In the genomic region with DNA sequence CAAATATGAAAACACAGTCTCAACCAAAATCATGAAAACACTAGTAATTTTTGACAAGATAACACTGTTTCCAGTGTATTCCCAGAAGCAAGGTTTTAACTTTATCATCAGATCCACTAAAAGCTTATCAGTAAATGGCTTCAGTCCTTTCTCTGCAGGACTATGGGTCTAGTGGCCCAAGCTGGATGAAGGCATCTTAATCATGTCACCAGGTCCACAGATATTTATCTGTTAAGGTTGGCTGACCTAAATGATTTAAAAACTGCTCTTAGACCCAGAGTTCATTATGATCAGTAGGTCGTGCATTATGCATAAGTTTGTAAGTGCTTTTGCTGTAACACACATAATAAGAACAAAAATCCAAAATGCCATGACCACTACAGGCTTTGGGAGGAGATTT, we compare ENCODE assay signal across 17 cellular contexts.
DNase-seq lines count a peak whose midpoint lies in the region; ATAC-seq and TF ChIP-seq lines count a peak whose summit lies in the region.
"Had no signal": no experiment of that assay in that cellular context is flagged by ENCODE, and none has a peak within 500 bp of the region (broad histone marks: within the 10 kb centered on the region; RNA-seq: fewer than 3 reads in every experiment).

No MANE protein-coding gene starts in this region.

- H3K36me3 Mint-ChIP-seq in T-helper 2 cell treated with Interferon-gamma antibody and Interleukin-4, amounts not matched to agents 5 μg/mL and 100 μg/mL, for 36 hours (ENCODE audit: low read depth) = peaks cover 5% of the 10 kb centered on the region
- H3K36me3 Mint-ChIP-seq in activated T-cell treated with anti-CD3 and anti-CD28 coated beads, Interleukin-2, amount 50 U/mL, for 24 hours (ENCODE audit: low read depth) = no peaks in the 10 kb centered on the region
- H3K36me3 Mint-ChIP-seq in activated naive CD8-positive, alpha-beta T cell treated with anti-CD3 and anti-CD28 coated beads, Interleukin-2, amount 50 U/mL, for 24 hours (ENCODE audit: low read depth) = no peaks in the 10 kb centered on the region

- H3K4me1 ChIP-seq in upper lobe of left lung = no peaks in the 10 kb centered on the region
- H3K4me1 ChIP-seq: Caco-2 had no signal

- TF ChIP-seq EP300 in upper lobe of left lung (IDR thresholded peaks at IDR 0.05) = no peak

- peaks cover 6% of the 10 kb centered on the region for H3K9me3 Mint-ChIP-seq in T-helper 2 cell treated with Interferon-gamma antibody and Interleukin-4, amounts not matched to agents 5 μg/mL and 100 μg/mL, for 36 hours
- H3K9me3 Mint-ChIP-seq in activated T-cell treated with anti-CD3 and anti-CD28 coated beads, Interleukin-2, amount 50 U/mL, for 24 hours = no peaks in the 10 kb centered on the region
- H3K9me3 Mint-ChIP-seq in activated naive CD8-positive, alpha-beta T cell treated with anti-CD3 and anti-CD28 coated beads, Interleukin-2, amount 50 U/mL, for 24 hours = no peaks in the 10 kb centered on the region
- H3K9me3 Mint-ChIP-seq: CD8-positive, alpha-beta memory T cell; H9 had no signal

- TF ChIP-seq CTCF in upper lobe of left lung (IDR thresholded peaks at IDR 0.05) = no peak

- no peak overlapping the region for H3K4me3 ChIP-seq in upper lobe of left lung
- H3K4me3 ChIP-seq: BLaER1 had no signal

- TF ChIP-seq POLR2A in upper lobe of left lung (IDR thresholded peaks at IDR 0.05) = no peak

- no peak for DNase-seq in T-helper 2 cell treated with Interferon-gamma antibody and Interleukin-4, amounts not matched to agents 5 μg/mL and 100 μg/mL, for 36 hours (ENCODE audit: low spot score)
- DNase-seq in T-helper 2 cell (no peak), OCI-M1 (lab: John Stamatoyannopoulos, UW) (peak; percentile 19), upper lobe of left lung (no peak), cerebellum (ENCODE audit: low spot score) (no peak)
- no peak for DNase-seq in activated T-cell treated with anti-CD3 and anti-CD28 coated beads, Interleukin-2, amount 50 U/mL, for 24 hours
- DNase-seq in activated T-cell treated with anti-CD3 and anti-CD28 coated beads, Interleukin-2, amount 50 U/mL, for 48 hours = no peak
- DNase-seq in activated naive CD8-positive, alpha-beta T cell treated with anti-CD3 and anti-CD28 coated beads, Interleukin-2, amount 50 U/mL, for 24 hours = no peak
- DNase-seq: AML-193; Caco-2; CD8-positive, alpha-beta memory T cell; DMS53; GF-D8; GOT3; H9 had no signal

- H3K9me3 ChIP-seq in upper lobe of left lung = no peaks in the 10 kb centered on the region
- H3K9me3 ChIP-seq: BLaER1, Caco-2 had no signal

- no peaks in the 10 kb centered on the region for H3K27me3 Mint-ChIP-seq in T-helper 2 cell treated with Interferon-gamma antibody and Interleukin-4, amounts not matched to agents 5 μg/mL and 100 μg/mL, for 36 hours (ENCODE audit: low read depth)
- no peaks in the 10 kb centered on the region for H3K27me3 Mint-ChIP-seq in activated T-cell treated with anti-CD3 and anti-CD28 coated beads, Interleukin-2, amount 50 U/mL, for 24 hours
- no peaks in the 10 kb centered on the region for H3K27me3 Mint-ChIP-seq in activated naive CD8-positive, alpha-beta T cell treated with anti-CD3 and anti-CD28 coated beads, Interleukin-2, amount 50 U/mL, for 24 hours

- H3K27ac ChIP-seq in upper lobe of left lung = no peak overlapping the region
- H3K27ac ChIP-seq: 22Rv1, BLaER1 had no signal

- ATAC-seq in activated naive CD8-positive, alpha-beta T cell treated with anti-CD3 and anti-CD28 coated beads, Interleukin-2, amount 50 U/mL, for 24 hours = no peak
- no peak for ATAC-seq in upper lobe of left lung (ENCODE audit: low FRiP score in 2 of 2)

- H3K4me3 Mint-ChIP-seq in T-helper 2 cell treated with Interferon-gamma antibody and Interleukin-4, amounts not matched to agents 5 μg/mL and 100 μg/mL, for 36 hours = no peak overlapping the region
- no peak overlapping the region for H3K4me3 Mint-ChIP-seq in activated T-cell treated with anti-CD3 and anti-CD28 coated beads, Interleukin-2, amount 50 U/mL, for 24 hours
- no peak overlapping the region for H3K4me3 Mint-ChIP-seq in activated naive CD8-positive, alpha-beta T cell treated with anti-CD3 and anti-CD28 coated beads, Interleukin-2, amount 50 U/mL, for 24 hours
- H3K4me3 Mint-ChIP-seq: H9 had no signal

- H3K36me3 ChIP-seq in upper lobe of left lung = no peaks in the 10 kb centered on the region
- H3K36me3 ChIP-seq: BLaER1 had no signal

- H3K27ac Mint-ChIP-seq in T-helper 2 cell treated with Interferon-gamma antibody and Interleukin-4, amounts not matched to agents 5 μg/mL and 100 μg/mL, for 36 hours = peak overlapping the region; percentile 21
- H3K27ac Mint-ChIP-seq in activated T-cell treated with anti-CD3 and anti-CD28 coated beads, Interleukin-2, amount 50 U/mL, for 24 hours = peak overlapping the region; percentile 89
- peak overlapping the region; percentile 7 for H3K27ac Mint-ChIP-seq in activated naive CD8-positive, alpha-beta T cell treated with anti-CD3 and anti-CD28 coated beads, Interleukin-2, amount 50 U/mL, for 24 hours
- H3K27ac Mint-ChIP-seq: CD8-positive, alpha-beta memory T cell; H9 had no signal

- no peaks in the 10 kb centered on the region for H3K27me3 ChIP-seq in upper lobe of left lung
- H3K27me3 ChIP-seq: BLaER1 had no signal

- WGBS in upper lobe of left lung, 2 donors = 82 to 88% methylated on average over 1 of the region's 1 CpG

- peaks cover 85% of the 10 kb centered on the region for H3K4me1 Mint-ChIP-seq in T-helper 2 cell treated with Interferon-gamma antibody and Interleukin-4, amounts not matched to agents 5 μg/mL and 100 μg/mL, for 36 hours (ENCODE audit: low read depth)
- peaks cover 97% of the 10 kb centered on the region for H3K4me1 Mint-ChIP-seq in activated T-cell treated with anti-CD3 and anti-CD28 coated beads, Interleukin-2, amount 50 U/mL, for 24 hours (ENCODE audit: low read depth)
- peaks cover 98% of the 10 kb centered on the region for H3K4me1 Mint-ChIP-seq in activated naive CD8-positive, alpha-beta T cell treated with anti-CD3 and anti-CD28 coated beads, Interleukin-2, amount 50 U/mL, for 24 hours

Comparison
In these comparisons a context has a peak if more than half of its experiments do, and no peak if none do; other contexts are left out.
1. H3K27ac Mint-ChIP-seq: peak in every context shown above with its lines; median percentile 89 in activated T-cell treated with anti-CD3 and anti-CD28 coated beads, Interleukin-2, amount 50 U/mL, for 24 hours; 21 in T-helper 2 cell treated with Interferon-gamma antibody and Interleukin-4, amounts not matched to agents 5 μg/mL and 100 μg/mL, for 36 hours; 7 in activated naive CD8-positive, alpha-beta T cell treated with anti-CD3 and anti-CD28 coated beads, Interleukin-2, amount 50 U/mL, for 24 hours.